10 cellular contexts compared by ENCODE assay signal in genomic region chr9:37909326-37909725, GRCh38.
"Had no signal": no experiment of that assay in that cellular context is flagged by ENCODE, and none has a peak within 500 bp of the region (broad histone marks: within the 10 kb centered on the region; RNA-seq: fewer than 3 reads in every experiment).

No MANE protein-coding gene starts in this region.

- H3K27me3 ChIP-seq: ascending aorta, left lung, transverse colon had no signal

- ATAC-seq: activated naive CD8-positive, alpha-beta T cell treated with anti-CD3 and anti-CD28 coated beads, Interleukin-2, amount 50 U/mL, for 24 hours had no signal

- H3K36me3 ChIP-seq: ascending aorta, left lung, transverse colon had no signal

- H3K27ac ChIP-seq: ascending aorta, transverse colon had no signal

- H3K4me3 ChIP-seq: ascending aorta, left lung, transverse colon had no signal

- H3K9me3 ChIP-seq: ascending aorta, left lung, transverse colon had no signal

- DNase-seq: activated CD4-positive, alpha-beta T cell treated with anti-CD3 and anti-CD28 coated beads, Interleukin-2, amount 50 U/mL, for 4 hours; activated CD4-positive, CD25-positive, alpha-beta regulatory T cell treated with anti-CD3 and anti-CD28 coated beads, Interleukin-2, amount 50 U/mL, for 72 hours; activated naive CD4-positive, alpha-beta T cell; activated naive CD8-positive, alpha-beta T cell treated with anti-CD3 and anti-CD28 coated beads, Interleukin-2, amount 50 U/mL, for 24 hours; foreskin melanocyte; left lung; nephron progenitor cell; SW 1271; transverse colon had no signal
